ENCODE assay signal across 22 cellular contexts in genomic region chr4:110188113-110188512, GRCh38. TPM values are rescaled to one million over a fixed set of nuclear protein-coding genes. Genes with fewer than 3 reads are reported as not detected.
A peak's percentile ranks its signal among the peaks of the same experiment; 100 is the strongest.
DNase-seq lines count a peak whose midpoint lies in the region; ATAC-seq and TF ChIP-seq lines count a peak whose summit lies in the region.
"Had no signal": no experiment of that assay in that cellular context is flagged by ENCODE, and none has a peak within 500 bp of the region (broad histone marks: within the 10 kb centered on the region; RNA-seq: fewer than 3 reads in every experiment).

No MANE protein-coding gene starts in this region.

- no peak for TF ChIP-seq CTCF in CD8-positive, alpha-beta T cell (IDR thresholded peaks at IDR 0.05)

- CTCF ChIA-PET in CD8-positive, alpha-beta T cell (lab: Charles Lee), result interaction anchor here (0.8 kb wide), 1 partner anchor 23 kb away, joined by 3 read pairs; no protein-coding TSS in a partner anchor

- no peaks in the 10 kb centered on the region for H3K27me3 ChIP-seq in CD8-positive, alpha-beta T cell (ENCODE audit: insufficient read depth, low read length)
- H3K27me3 ChIP-seq: esophagus squamous epithelium had no signal

- ATAC-seq in GM18508 (IDR thresholded peaks at IDR 0.05; ENCODE audit: insufficient read depth, unreplicated experiment) (peak; percentile 61), GM21786 (IDR thresholded peaks at IDR 0.05; ENCODE audit: unreplicated experiment) (peak; percentile 62), HG03432 (IDR thresholded peaks at IDR 0.05; ENCODE audit: unreplicated experiment) (peak; percentile 50)
- ATAC-seq in CD8-positive, alpha-beta T cell, result no peak
- ATAC-seq: K562; natural killer cell; stimulated activated memory B cell treated with anti-CD40 and anti-IgM and Interleukin-4, amounts not matched to agents 10 μg/mL and 1 μg/mL and 100 μg/mL, for 72 hours; T-cell had no signal

- DNase-seq in kidney glomerular epithelial cell (lab: John Stamatoyannopoulos, UW), result peak; percentile 41
- DNase-seq in activated CD4-positive, alpha-beta T cell treated with anti-CD3 and anti-CD28 coated beads for 48 hours, result no peak
- no peak for DNase-seq in CD8-positive, alpha-beta T cell
- DNase-seq in foreskin melanocyte, result no peak
- no peak for DNase-seq in COLO829 (ENCODE audit: low spot score)
- DNase-seq: activated CD4-positive, alpha-beta T cell treated with anti-CD3 and anti-CD28 coated beads for 4 hours; effector memory CD4-positive, alpha-beta T cell; esophagus squamous epithelium; GOT3; natural killer cell; NCI-H1930; NCI-H226; SHP77; T-cell had no signal

- POLR2A ChIA-PET in CD8-positive, alpha-beta T cell (lab: Charles Lee), result interaction anchor here (1.1 kb wide), 1 partner anchor 9 kb away, joined by 3 read pairs; no protein-coding TSS in a partner anchor

- H3K4me1 Mint-ChIP-seq in CD8-positive, alpha-beta T cell (ENCODE audit: low read depth), result peaks cover 9% of the 10 kb centered on the region

- no peak overlapping the region for H3K4me3 Mint-ChIP-seq in CD8-positive, alpha-beta T cell
- H3K4me3 Mint-ChIP-seq: natural killer cell; stimulated activated memory B cell treated with anti-CD40 and anti-IgM and Interleukin-4, amounts not matched to agents 10 μg/mL and 1 μg/mL and 100 μg/mL, for 72 hours; T-cell had no signal

- H3K9me3 Mint-ChIP-seq in CD8-positive, alpha-beta T cell, result no peaks in the 10 kb centered on the region
- H3K9me3 Mint-ChIP-seq: activated T-helper 2 cell treated with anti-CD3 and anti-CD28 coated beads, Interferon-gamma antibody, Interleukin-2, Interleukin-4, amounts not matched to agents 10 μg/mL and 5 μg/mL and 100 μg/mL, durations not matched to agents 14 hours and 24 hours and 36 hours; natural killer cell; stimulated activated memory B cell treated with anti-CD40 and anti-IgM and Interleukin-4, amounts not matched to agents 10 μg/mL and 1 μg/mL and 100 μg/mL, for 72 hours; T-cell had no signal

- H3K36me3 ChIP-seq in CD8-positive, alpha-beta T cell (ENCODE audit: insufficient read depth, low read length), result no peaks in the 10 kb centered on the region
- H3K36me3 ChIP-seq: esophagus squamous epithelium, thoracic aorta had no signal

- no peak overlapping the region for H3K27ac Mint-ChIP-seq in CD8-positive, alpha-beta T cell
- H3K27ac Mint-ChIP-seq: activated T-helper 2 cell treated with anti-CD3 and anti-CD28 coated beads, Interferon-gamma antibody, Interleukin-2, Interleukin-4, amounts not matched to agents 10 μg/mL and 5 μg/mL and 100 μg/mL, durations not matched to agents 14 hours and 24 hours and 36 hours; natural killer cell; stimulated activated memory B cell treated with anti-CD40 and anti-IgM and Interleukin-4, amounts not matched to agents 10 μg/mL and 1 μg/mL and 100 μg/mL, for 72 hours; T-cell had no signal

- H3K36me3 Mint-ChIP-seq in CD8-positive, alpha-beta T cell, result no peaks in the 10 kb centered on the region
- H3K36me3 Mint-ChIP-seq: stimulated activated memory B cell treated with anti-CD40 and anti-IgM and Interleukin-4, amounts not matched to agents 10 μg/mL and 1 μg/mL and 100 μg/mL, for 72 hours; T-cell had no signal

- H3K4me3 ChIP-seq in CD8-positive, alpha-beta T cell (ENCODE audit: low read depth, low read length), result no peak overlapping the region
- H3K4me3 ChIP-seq: esophagus squamous epithelium, K562, thoracic aorta had no signal

- H3K27ac ChIP-seq in CD8-positive, alpha-beta T cell (ENCODE audit: low read depth, low read length), result no peak overlapping the region
- H3K27ac ChIP-seq: C4-2B, esophagus squamous epithelium, thoracic aorta had no signal

- no peaks in the 10 kb centered on the region for H3K9me3 ChIP-seq in CD8-positive, alpha-beta T cell (ENCODE audit: low read length)
- H3K9me3 ChIP-seq: esophagus squamous epithelium, thoracic aorta had no signal

- H3K4me1 ChIP-seq in CD8-positive, alpha-beta T cell (ENCODE audit: insufficient read depth, low read length), result no peaks in the 10 kb centered on the region

- intact Hi-C loops in CD8-positive, alpha-beta T cell (cut with DNase I, micrococcal nuclease), result no loop called here

- H3K27me3 Mint-ChIP-seq in CD8-positive, alpha-beta T cell (ENCODE audit: low read depth), result no peaks in the 10 kb centered on the region
- H3K27me3 Mint-ChIP-seq: stimulated activated memory B cell treated with anti-CD40 and anti-IgM and Interleukin-4, amounts not matched to agents 10 μg/mL and 1 μg/mL and 100 μg/mL, for 72 hours; T-cell had no signal

RNA-seq across cellular contexts. Expression of gene ELOVL6, which starts 10.3 kb away (rescaled TPM):
- 1 to 10 TPM in 1 of 2 experiments, under 1 TPM in 1; 0.78 to 1.4 TPM for total RNA-seq in CD8-positive, alpha-beta T cell
